ENCODE assay signal across 1 cellular context in genomic region chr7:32058017-32058416, GRCh38.
TF ChIP-seq lines count a peak whose summit lies in the region.

No MANE protein-coding gene starts in this region.

TF ChIP-seq in SK-N-SH treated with all-trans-retinoic acid at 6 μM for 48 hours, 23 proteins besides CTCF, POLR2A, EP300 and RAD21 (continued from another document):
- no peak for TF ChIP-seq TSHZ2 (CRISPR knock-in tag; IDR thresholded peaks at IDR 0.05)
- no peak for TF ChIP-seq TOX (CRISPR knock-in tag; IDR thresholded peaks at IDR 0.05; ENCODE audit: borderline replicate concordance)
- TF ChIP-seq, protein P1, sequence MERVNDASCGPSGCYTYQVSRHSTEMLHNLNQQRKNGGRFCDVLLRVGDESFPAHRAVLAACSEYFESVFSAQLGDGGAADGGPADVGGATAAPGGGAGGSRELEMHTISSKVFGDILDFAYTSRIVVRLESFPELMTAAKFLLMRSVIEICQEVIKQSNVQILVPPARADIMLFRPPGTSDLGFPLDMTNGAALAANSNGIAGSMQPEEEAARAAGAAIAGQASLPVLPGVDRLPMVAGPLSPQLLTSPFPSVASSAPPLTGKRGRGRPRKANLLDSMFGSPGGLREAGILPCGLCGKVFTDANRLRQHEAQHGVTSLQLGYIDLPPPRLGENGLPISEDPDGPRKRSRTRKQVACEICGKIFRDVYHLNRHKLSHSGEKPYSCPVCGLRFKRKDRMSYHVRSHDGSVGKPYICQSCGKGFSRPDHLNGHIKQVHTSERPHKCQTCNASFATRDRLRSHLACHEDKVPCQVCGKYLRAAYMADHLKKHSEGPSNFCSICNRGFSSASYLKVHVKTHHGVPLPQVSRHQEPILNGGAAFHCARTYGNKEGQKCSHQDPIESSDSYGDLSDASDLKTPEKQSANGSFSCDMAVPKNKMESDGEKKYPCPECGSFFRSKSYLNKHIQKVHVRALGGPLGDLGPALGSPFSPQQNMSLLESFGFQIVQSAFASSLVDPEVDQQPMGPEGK (CRISPR knock-in tag; IDR thresholded peaks at IDR 0.05; ENCODE audit: borderline replicate concordance): no peak
- TF ChIP-seq ARNTL (CRISPR knock-in tag; IDR thresholded peaks at IDR 0.05; ENCODE audit: borderline replicate concordance, low read depth): no peak
- no peak for TF ChIP-seq GLIS3 (CRISPR knock-in tag; IDR thresholded peaks at IDR 0.05)
- TF ChIP-seq ZNF70 (CRISPR knock-in tag; IDR thresholded peaks at IDR 0.05): no peak
